ENCODE assay signal across 23 cellular contexts in the genomic region with DNA sequence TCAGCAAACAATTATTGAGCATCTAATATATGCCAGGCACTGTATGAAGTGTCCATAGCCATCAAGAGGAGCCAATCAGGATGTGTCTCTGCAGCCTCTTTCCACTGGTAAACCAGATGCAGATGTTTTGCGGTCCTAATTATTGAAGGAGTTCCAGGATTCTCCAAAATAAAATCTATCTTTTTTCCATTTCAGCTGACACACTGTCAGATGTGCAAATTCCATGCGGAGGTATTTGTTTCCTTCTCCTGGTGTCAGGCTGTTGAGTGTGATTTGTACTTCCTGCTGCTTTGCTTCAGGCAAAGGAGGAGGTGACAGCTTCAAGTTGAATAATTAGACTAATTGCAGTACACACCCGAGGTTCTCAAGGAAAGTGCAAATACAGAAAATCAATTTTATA.
"Had no signal": no experiment of that assay in that cellular context is flagged by ENCODE, and none has a peak within 500 bp of the region (broad histone marks: within the 10 kb centered on the region; RNA-seq: fewer than 3 reads in every experiment).

No MANE protein-coding gene starts in this region.

- H3K36me3 ChIP-seq: left ventricle myocardium inferior, spleen, suprapubic skin, tibial artery, upper lobe of right lung had no signal

- H3K4me1 Mint-ChIP-seq: activated CD4-positive, alpha-beta memory T cell treated with anti-CD3 and anti-CD28 coated beads, Interleukin-2, amount 10 ng/mL, durations not matched to agents 7 days and 5 days; activated CD4-positive, alpha-beta T cell treated with anti-CD3 and anti-CD28 coated beads, Interleukin-2, amount 10 ng/mL, durations not matched to agents 7 days and 5 days; activated naive CD4-positive, alpha-beta T cell treated with anti-CD3 and anti-CD28 coated beads, Interleukin-2, amount 50 U/mL, for 24 hours; activated naive CD8-positive, alpha-beta T cell treated with anti-CD3 and anti-CD28 coated beads, Interleukin-2, amount 50 U/mL, for 24 hours had no signal

- H3K27ac ChIP-seq: left ventricle myocardium inferior, spleen, suprapubic skin, tibial artery, upper lobe of right lung had no signal

- H3K4me3 Mint-ChIP-seq: activated CD4-positive, alpha-beta memory T cell treated with anti-CD3 and anti-CD28 coated beads, Interleukin-2, amount 10 ng/mL, durations not matched to agents 7 days and 5 days; activated CD4-positive, alpha-beta T cell treated with anti-CD3 and anti-CD28 coated beads, Interleukin-2, amount 10 ng/mL, durations not matched to agents 7 days and 5 days; activated naive CD4-positive, alpha-beta T cell treated with anti-CD3 and anti-CD28 coated beads, Interleukin-2, amount 50 U/mL, for 24 hours; activated naive CD8-positive, alpha-beta T cell treated with anti-CD3 and anti-CD28 coated beads, Interleukin-2, amount 50 U/mL, for 24 hours; activated T-cell treated with anti-CD3 and anti-CD28 coated beads, Interleukin-2, amount 50 U/mL, for 24 hours; natural killer cell treated with Interleukin-12 subunit alpha and Interleukin-12 subunit beta and Interleukin-15 and Interleukin-18, amount 100 ng/mL, for 72 hours had no signal

- H3K4me1 ChIP-seq: left ventricle myocardium inferior, tibial artery, upper lobe of right lung had no signal

- DNase-seq: activated CD4-positive, alpha-beta memory T cell treated with anti-CD3 and anti-CD28 coated beads, Interleukin-2, amount 10 ng/mL, durations not matched to agents 7 days and 5 days; activated CD4-positive, alpha-beta T cell treated with anti-CD3 and anti-CD28 coated beads for 1 hour; activated CD4-positive, alpha-beta T cell treated with anti-CD3 and anti-CD28 coated beads, Interleukin-2, amount 10 ng/mL, durations not matched to agents 7 days and 5 days; activated CD8-positive, alpha-beta memory T cell treated with anti-CD3 and anti-CD28 coated beads, Interleukin-2, amount 50 U/mL, for 48 hours; activated gamma-delta T cell; activated naive CD8-positive, alpha-beta T cell treated with anti-CD3 and anti-CD28 coated beads, Interleukin-2, amount 50 U/mL, for 24 hours; activated T-cell treated with anti-CD3 and anti-CD28 coated beads, Interleukin-2, amount 50 U/mL, for 24 hours; amygdala; caudate nucleus; left ventricle myocardium inferior; mucosa of descending colon; posterior cingulate gyrus; right cardiac atrium; spleen; stimulated activated naive CD4-positive, alpha-beta T cell; T1000; tibial artery; upper lobe of right lung had no signal

- H3K36me3 Mint-ChIP-seq: activated naive CD4-positive, alpha-beta T cell treated with anti-CD3 and anti-CD28 coated beads, Interleukin-2, amount 50 U/mL, for 24 hours; natural killer cell treated with Interleukin-12 subunit alpha and Interleukin-12 subunit beta and Interleukin-15 and Interleukin-18, amount 100 ng/mL, for 72 hours had no signal

- H3K27me3 Mint-ChIP-seq: activated CD4-positive, alpha-beta memory T cell treated with anti-CD3 and anti-CD28 coated beads, Interleukin-2, amount 10 ng/mL, durations not matched to agents 7 days and 5 days; activated CD4-positive, alpha-beta T cell treated with anti-CD3 and anti-CD28 coated beads, Interleukin-2, amount 10 ng/mL, durations not matched to agents 7 days and 5 days; activated naive CD4-positive, alpha-beta T cell treated with anti-CD3 and anti-CD28 coated beads, Interleukin-2, amount 50 U/mL, for 24 hours; activated naive CD8-positive, alpha-beta T cell treated with anti-CD3 and anti-CD28 coated beads, Interleukin-2, amount 50 U/mL, for 24 hours; activated T-cell treated with anti-CD3 and anti-CD28 coated beads, Interleukin-2, amount 50 U/mL, for 24 hours; natural killer cell treated with Interleukin-12 subunit alpha and Interleukin-12 subunit beta and Interleukin-15 and Interleukin-18, amount 100 ng/mL, for 72 hours had no signal

- H3K9me3 ChIP-seq: mucosa of descending colon, tibial artery, upper lobe of right lung had no signal

- H3K27ac Mint-ChIP-seq: activated CD4-positive, alpha-beta memory T cell treated with anti-CD3 and anti-CD28 coated beads, Interleukin-2, amount 10 ng/mL, durations not matched to agents 7 days and 5 days; activated CD4-positive, alpha-beta T cell treated with anti-CD3 and anti-CD28 coated beads, Interleukin-2, amount 10 ng/mL, durations not matched to agents 7 days and 5 days; activated naive CD4-positive, alpha-beta T cell treated with anti-CD3 and anti-CD28 coated beads, Interleukin-2, amount 50 U/mL, for 24 hours; activated naive CD8-positive, alpha-beta T cell treated with anti-CD3 and anti-CD28 coated beads, Interleukin-2, amount 50 U/mL, for 24 hours; activated T-cell treated with anti-CD3 and anti-CD28 coated beads, Interleukin-2, amount 50 U/mL, for 24 hours; natural killer cell treated with Interleukin-12 subunit alpha and Interleukin-12 subunit beta and Interleukin-15 and Interleukin-18, amount 100 ng/mL, for 72 hours had no signal

- H3K27me3 ChIP-seq: spleen, suprapubic skin, tibial artery, upper lobe of right lung had no signal

- H3K9me3 Mint-ChIP-seq: activated naive CD4-positive, alpha-beta T cell treated with anti-CD3 and anti-CD28 coated beads, Interleukin-2, amount 50 U/mL, for 24 hours had no signal

- H3K4me3 ChIP-seq: left ventricle myocardium inferior, lung, mucosa of descending colon, spleen, suprapubic skin, tibial artery, upper lobe of right lung had no signal

- ATAC-seq: activated naive CD8-positive, alpha-beta T cell treated with anti-CD3 and anti-CD28 coated beads, Interleukin-2, amount 50 U/mL, for 24 hours; esophagus mucosa; mucosa of descending colon; natural killer cell treated with Interleukin-12 subunit alpha and Interleukin-12 subunit beta and Interleukin-15 and Interleukin-18, amount 100 ng/mL, for 72 hours; right cardiac atrium; upper lobe of right lung had no signal
